In genomic region chr3:15614958-15615357, GRCh38 we compare ENCODE assay signal across 26 cellular contexts.
"Had no signal": no experiment of that assay in that cellular context is flagged by ENCODE, and none has a peak within 500 bp of the region (broad histone marks: within the 10 kb centered on the region; RNA-seq: fewer than 3 reads in every experiment).

No MANE protein-coding gene starts in this region.

- ATAC-seq: left cardiac atrium; left lobe of liver; natural killer cell; right lobe of liver; stimulated activated naive B cell treated with anti-CD40 and anti-IgM and Interleukin-4, amounts not matched to agents 10 μg/mL and 1 μg/mL and 100 μg/mL, for 72 hours had no signal

- H3K4me1 Mint-ChIP-seq: mesothelial cell of epicardium, nephron progenitor cell, neural progenitor cell had no signal

- H3K9me3 ChIP-seq: uterus had no signal

- H3K4me3 Mint-ChIP-seq: mesothelial cell of epicardium; naive B cell; natural killer cell; nephron progenitor cell; neural progenitor cell; stimulated activated naive B cell treated with anti-CD40 and anti-IgM and Interleukin-4, amounts not matched to agents 10 μg/mL and 1 μg/mL and 100 μg/mL, for 72 hours; stimulated activated naive CD8-positive, alpha-beta T cell treated with anti-CD3 and anti-CD28 coated beads, Interleukin-15, Interleukin-2, amounts not matched to agents 100 ng/mL and 50 ng/mL, for 24 hours had no signal

- H3K27me3 Mint-ChIP-seq: naive B cell; progenitor cell of endocrine pancreas; stimulated activated naive B cell treated with anti-CD40 and anti-IgM and Interleukin-4, amounts not matched to agents 10 μg/mL and 1 μg/mL and 100 μg/mL, for 72 hours; stimulated activated naive CD8-positive, alpha-beta T cell treated with anti-CD3 and anti-CD28 coated beads, Interleukin-15, Interleukin-2, amounts not matched to agents 100 ng/mL and 50 ng/mL, for 24 hours had no signal

- H3K27me3 ChIP-seq: neural progenitor cell, neutrophil, right atrium auricular region, right lobe of liver, suprapubic skin, tibial artery, uterus had no signal

- H3K27ac Mint-ChIP-seq: mesothelial cell of epicardium; natural killer cell; nephron progenitor cell; neural progenitor cell; progenitor cell of endocrine pancreas; stimulated activated naive B cell treated with anti-CD40 and anti-IgM and Interleukin-4, amounts not matched to agents 10 μg/mL and 1 μg/mL and 100 μg/mL, for 72 hours; stimulated activated naive CD8-positive, alpha-beta T cell treated with anti-CD3 and anti-CD28 coated beads, Interleukin-15, Interleukin-2, amounts not matched to agents 100 ng/mL and 50 ng/mL, for 24 hours had no signal

- DNase-seq: hippocampal formation; kidney glomerular epithelial cell; left cardiac atrium; mesendoderm; naive B cell; natural killer cell; nephron progenitor cell; occipital lobe; right lobe of liver; stimulated activated CD4-positive, alpha-beta T cell treated with anti-CD3 and anti-CD28 coated beads, Interleukin-1b, Interleukin-23, amount 100 ng/mL, for 48 hours; stimulated activated CD4-positive, alpha-beta T cell treated with anti-CD3 and anti-CD28 coated beads, Interleukin-2, amount 100 ng/mL, for 48 hours; stimulated activated naive B cell treated with anti-CD40 and anti-IgM and Interleukin-4, amounts not matched to agents 10 μg/mL and 1 μg/mL and 100 μg/mL, for 72 hours; tibial artery; trophoblast cell; uterus had no signal

- H3K9ac ChIP-seq: neural progenitor cell had no signal

- H2AFZ ChIP-seq: neural progenitor cell had no signal

- H3K27ac ChIP-seq: neural progenitor cell, neutrophil, right atrium auricular region, right lobe of liver, suprapubic skin, thoracic aorta, tibial artery, uterus had no signal

- H3K36me3 ChIP-seq: neural progenitor cell, neutrophil, right atrium auricular region, right lobe of liver, suprapubic skin, thoracic aorta, uterus had no signal

- H3K4me3 ChIP-seq: lung, neural progenitor cell, right atrium auricular region, right lobe of liver, smooth muscle cell, suprapubic skin, thoracic aorta, tibial artery, uterus had no signal

- H3K4me1 ChIP-seq: neural progenitor cell, suprapubic skin had no signal
